22 cellular contexts compared by ENCODE assay signal in the genomic region with DNA sequence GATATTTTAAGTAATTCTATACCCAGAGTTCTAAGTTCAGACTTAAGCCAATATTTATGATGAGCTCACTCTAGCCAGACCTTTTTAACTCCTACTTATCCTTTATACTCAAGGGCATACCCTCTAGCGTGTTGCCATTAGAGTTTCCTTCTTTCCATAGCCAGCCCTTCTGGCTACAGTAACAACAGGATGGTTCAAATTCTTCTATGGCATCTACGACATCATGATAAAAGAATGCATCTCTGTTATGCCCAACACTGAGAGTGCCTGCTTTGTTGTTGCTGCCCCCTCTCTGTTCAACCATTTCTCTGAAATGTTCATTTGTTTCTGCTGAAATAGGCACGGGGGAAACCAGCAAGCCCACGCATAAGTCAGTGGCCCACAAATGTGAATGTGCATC.
"Had no signal": no experiment of that assay in that cellular context is flagged by ENCODE, and none has a peak within 500 bp of the region (broad histone marks: within the 10 kb centered on the region; RNA-seq: fewer than 3 reads in every experiment).

No MANE protein-coding gene starts in this region.

- H3K9ac ChIP-seq: neural progenitor cell had no signal

- H3K27ac ChIP-seq: esophagus muscularis mucosa, neural progenitor cell, stomach, testis, vagina had no signal

- H3K27ac Mint-ChIP-seq: activated naive CD8-positive, alpha-beta T cell treated with anti-CD3 and anti-CD28 coated beads for 36 hours; immature natural killer cell; naive thymus-derived CD8-positive, alpha-beta T cell; neural progenitor cell; stimulated activated memory B cell treated with anti-CD40 and anti-IgM and Interleukin-4, amounts not matched to agents 10 μg/mL and 1 μg/mL and 100 μg/mL, for 72 hours had no signal

- H3K4me1 Mint-ChIP-seq: activated naive CD8-positive, alpha-beta T cell treated with anti-CD3 and anti-CD28 coated beads for 36 hours; immature natural killer cell; naive thymus-derived CD8-positive, alpha-beta T cell; neural progenitor cell; stimulated activated memory B cell treated with anti-CD40 and anti-IgM and Interleukin-4, amounts not matched to agents 10 μg/mL and 1 μg/mL and 100 μg/mL, for 72 hours had no signal

- H3K27me3 Mint-ChIP-seq: activated naive CD8-positive, alpha-beta T cell treated with anti-CD3 and anti-CD28 coated beads for 36 hours; naive thymus-derived CD8-positive, alpha-beta T cell; stimulated activated memory B cell treated with anti-CD40 and anti-IgM and Interleukin-4, amounts not matched to agents 10 μg/mL and 1 μg/mL and 100 μg/mL, for 72 hours had no signal

- H3K9me3 Mint-ChIP-seq: activated T-cell treated with anti-CD3 and anti-CD28 coated beads, Interleukin-2, amount 50 U/mL, for 4 hours; neural progenitor cell had no signal

- DNase-seq: activated CD4-positive, alpha-beta T cell treated with anti-CD3 and anti-CD28 coated beads for 1 hour; activated CD8-positive, alpha-beta memory T cell treated with anti-CD3 and anti-CD28 coated beads, Interleukin-2, amount 50 U/mL, for 48 hours; activated naive CD4-positive, alpha-beta T cell treated with Interleukin-2 at 50 U/mL for 16 hours; activated naive CD8-positive, alpha-beta T cell treated with anti-CD3 and anti-CD28 coated beads for 36 hours; activated T-cell treated with anti-CD3 and anti-CD28 coated beads, Interleukin-2, amount 50 U/mL, for 4 hours; central memory CD4-positive, alpha-beta T cell; dermis blood vessel endothelial cell; effector CD8-positive, alpha-beta T cell; immature natural killer cell; left cardiac atrium; naive thymus-derived CD8-positive, alpha-beta T cell; posterior cingulate gyrus; stimulated activated CD4-positive, alpha-beta T cell treated with anti-CD3 and anti-CD28 coated beads, Interleukin-15, amount 100 ng/mL, for 24 hours; stomach; T-helper 9 cell; testis; trophoblast cell had no signal

- H3K4me3 Mint-ChIP-seq: activated naive CD8-positive, alpha-beta T cell treated with anti-CD3 and anti-CD28 coated beads for 36 hours; activated T-cell treated with anti-CD3 and anti-CD28 coated beads, Interleukin-2, amount 50 U/mL, for 4 hours; immature natural killer cell; naive thymus-derived CD8-positive, alpha-beta T cell; neural progenitor cell; stimulated activated memory B cell treated with anti-CD40 and anti-IgM and Interleukin-4, amounts not matched to agents 10 μg/mL and 1 μg/mL and 100 μg/mL, for 72 hours had no signal

- H3K9me3 ChIP-seq: esophagus muscularis mucosa, stomach, testis, vagina had no signal

- H2AFZ ChIP-seq: neural progenitor cell had no signal

- H3K36me3 ChIP-seq: esophagus muscularis mucosa, neural progenitor cell, stomach, vagina had no signal

- H3K4me2 ChIP-seq: neural progenitor cell, smooth muscle cell had no signal

- H3K27me3 ChIP-seq: esophagus muscularis mucosa, neural progenitor cell, stomach, testis, vagina had no signal

- H3K36me3 Mint-ChIP-seq: activated naive CD8-positive, alpha-beta T cell treated with anti-CD3 and anti-CD28 coated beads for 36 hours; immature natural killer cell; naive thymus-derived CD8-positive, alpha-beta T cell; neural progenitor cell; stimulated activated memory B cell treated with anti-CD40 and anti-IgM and Interleukin-4, amounts not matched to agents 10 μg/mL and 1 μg/mL and 100 μg/mL, for 72 hours had no signal

- H3K4me1 ChIP-seq: esophagus muscularis mucosa, neural progenitor cell, stomach, testis, vagina had no signal

- H3K4me3 ChIP-seq: esophagus muscularis mucosa, neural progenitor cell, smooth muscle cell, stomach, testis, vagina had no signal
